ENCODE assay signal across 18 cellular contexts in the genomic region with DNA sequence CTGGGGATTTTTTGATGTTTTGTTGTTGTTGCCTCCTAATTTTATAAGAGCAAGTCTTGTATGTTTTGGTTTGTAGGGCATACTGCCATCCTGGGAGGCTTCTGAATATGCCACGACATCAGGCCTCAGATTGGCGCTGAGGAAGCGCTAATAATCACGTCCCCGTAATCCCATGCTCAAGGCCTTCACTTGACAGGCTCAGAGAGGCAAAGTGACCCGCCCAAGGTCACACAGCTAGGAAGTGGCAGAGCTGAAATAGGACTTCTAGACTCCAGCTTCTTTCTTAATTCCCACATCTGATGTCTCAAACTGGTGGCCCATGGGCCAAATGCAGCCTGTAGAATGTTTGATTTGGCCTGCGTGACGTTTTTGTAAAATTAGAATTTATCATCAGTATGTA.
"Had no signal": no experiment of that assay in that cellular context is flagged by ENCODE, and none has a peak within 500 bp of the region (broad histone marks: within the 10 kb centered on the region; RNA-seq: fewer than 3 reads in every experiment).

No MANE protein-coding gene starts in this region.

- H3K27me3 ChIP-seq: sigmoid colon had no signal

- H3K4me3 ChIP-seq: left ventricle myocardium inferior, sigmoid colon, smooth muscle cell had no signal

- H3K4me1 ChIP-seq: sigmoid colon had no signal

- H3K27ac ChIP-seq: left ventricle myocardium inferior, sigmoid colon, VCaP had no signal

- ATAC-seq: activated CD4-positive, CD25-positive, alpha-beta regulatory T cell treated with anti-CD3 and anti-CD28 coated beads, Interleukin-2, amount 50 U/mL, for 24 hours; effector memory CD8-positive, alpha-beta T cell; esophagus mucosa; stimulated activated naive B cell treated with anti-CD40 and anti-IgM and Interleukin-4, amounts not matched to agents 10 μg/mL and 1 μg/mL and 100 μg/mL, for 72 hours had no signal

- H3K9me3 ChIP-seq: left ventricle myocardium inferior, sigmoid colon had no signal

- FAIRE-seq: endothelial cell of umbilical vein, frontal cortex had no signal

- H3K4me2 ChIP-seq: smooth muscle cell had no signal

- H3K36me3 ChIP-seq: left ventricle myocardium inferior, sigmoid colon had no signal

- DNase-seq: activated CD4-positive, alpha-beta memory T cell treated with anti-CD3 and anti-CD28 coated beads, Interleukin-2, amount 10 ng/mL, durations not matched to agents 7 days and 5 days; activated CD4-positive, alpha-beta T cell treated with anti-CD3 and anti-CD28 coated beads, Interleukin-2, amount 10 ng/mL, durations not matched to agents 24 days and 14 days; activated gamma-delta T cell treated with Interleukin-2 at 50 U/mL for 16 hours; caudate nucleus; effector memory CD8-positive, alpha-beta T cell; hippocampal formation; left ventricle myocardium inferior; mammary epithelial cell; sigmoid colon; stimulated activated CD4-positive, alpha-beta T cell treated with anti-CD3 and anti-CD28 coated beads, Interleukin-2, amount 100 ng/mL, for 48 hours; stimulated activated CD8-positive, alpha-beta memory T cell treated with anti-CD3 and anti-CD28 coated beads, Interleukin-4, amount 100 ng/mL, for 48 hours; stimulated activated naive B cell treated with anti-CD40 and anti-IgM and Interleukin-4, amounts not matched to agents 10 μg/mL and 1 μg/mL and 100 μg/mL, for 72 hours had no signal
